Comparison of ENCODE assay signal across 25 cellular contexts in genomic region chr6:99187429-99187828, GRCh38.
DNase-seq lines count a peak whose midpoint lies in the region; ATAC-seq and TF ChIP-seq lines count a peak whose summit lies in the region.
"Had no signal": no experiment of that assay in that cellular context is flagged by ENCODE, and none has a peak within 500 bp of the region (broad histone marks: within the 10 kb centered on the region; RNA-seq: fewer than 3 reads in every experiment).

No MANE protein-coding gene starts in this region.

- no peaks in the 10 kb centered on the region for H3K79me1 ChIP-seq in trophoblast cell (ENCODE audit: low read length)

- no peaks in the 10 kb centered on the region for H3K36me3 Mint-ChIP-seq in mesothelial cell of epicardium
- H3K36me3 Mint-ChIP-seq: naive B cell had no signal

- no peaks in the 10 kb centered on the region for H3K79me2 ChIP-seq in trophoblast cell (ENCODE audit: control insufficient read depth, insufficient read depth, low read length, poor library complexity)

- H3K9me3 Mint-ChIP-seq in mesothelial cell of epicardium = peaks cover 2% of the 10 kb centered on the region
- H3K9me3 Mint-ChIP-seq: activated CD4-positive, alpha-beta T cell treated with anti-CD3 and anti-CD28 coated beads, Interleukin-2, amount 10 ng/mL, durations not matched to agents 24 days and 14 days; central memory CD8-positive, alpha-beta T cell had no signal

- no peak overlapping the region for H2BK5ac ChIP-seq in trophoblast cell (ENCODE audit: low read depth, low read length, poor library complexity)

- H4K91ac ChIP-seq in trophoblast cell (ENCODE audit: low read depth, low read length) = no peak overlapping the region

- H2BK12ac ChIP-seq in trophoblast cell (ENCODE audit: low read length) = no peak overlapping the region

- 56 to 85% (median 60%) methylated on average over 2 of the region's 2 CpGs for WGBS in heart left ventricle, 4 donors
- WGBS in trophoblast cell (ENCODE audit: extremely low coverage, insufficient coverage, insufficient read length) = no CpG with 5 or more reads among the region's 2 CpGs

- H3K18ac ChIP-seq in trophoblast cell (ENCODE audit: low read length) = no peak overlapping the region

- DNase-seq in DMS53 (lab: John Stamatoyannopoulos, UW) = peak; percentile 7
- DNase-seq in DMS53 treated with DMSO at 0.1 percent for 48 hours (lab: John Stamatoyannopoulos, UW; ENCODE audit: unreplicated experiment) = no peak
- peak; percentile 39 for DNase-seq in NCI-H345 treated with DMSO at 0.1 percent for 48 hours (lab: John Stamatoyannopoulos, UW; ENCODE audit: unreplicated experiment)
- no peak for DNase-seq in heart left ventricle
- DNase-seq in renal cortical epithelial cell (ENCODE audit: low read depth) = peak; percentile 48
- DNase-seq in trophoblast cell = no peak
- DNase-seq in GOT3 (lab: John Stamatoyannopoulos, UW) = no peak
- no peak for DNase-seq in mesothelial cell of epicardium (ENCODE audit: low spot score in 2 of 2, unreplicated experiment in 2 of 2)
- DNase-seq: 8988T; activated CD4-positive, alpha-beta T cell treated with anti-CD3 and anti-CD28 coated beads, Interleukin-2, amount 10 ng/mL, durations not matched to agents 24 days and 14 days; activated CD8-positive, alpha-beta memory T cell treated with anti-CD3 and anti-CD28 coated beads, Interleukin-2, amount 50 U/mL, for 48 hours; activated gamma-delta T cell treated with Interleukin-2 at 50 U/mL for 16 hours; Caco-2; esophagus squamous epithelium; naive B cell; NCI-H1048; NCI-H2171 treated with DMSO at 0.1 percent for 48 hours; NK-92 treated with Interleukin-12 subunit alpha and Interleukin-12 subunit beta, amount 100 ng/mL, for 24 hours; RPMI8226; stimulated activated CD4-positive, alpha-beta T cell treated with anti-CD3 and anti-CD28 coated beads, Interleukin-1b, Interleukin-23, amount 100 ng/mL, for 48 hours; stimulated activated naive CD4-positive, alpha-beta T cell treated with Interleukin-2 at 50 U/mL for 16 hours; upper lobe of left lung had no signal

- no peak overlapping the region for H3K9ac ChIP-seq in trophoblast cell (ENCODE audit: low read length)
- H3K9ac ChIP-seq: KMS-11 had no signal

- H3K4me1 Mint-ChIP-seq in mesothelial cell of epicardium = no peaks in the 10 kb centered on the region
- H3K4me1 Mint-ChIP-seq: naive B cell had no signal

- no peak overlapping the region for H3K4me3 Mint-ChIP-seq in mesothelial cell of epicardium
- H3K4me3 Mint-ChIP-seq: activated CD4-positive, alpha-beta T cell treated with anti-CD3 and anti-CD28 coated beads, Interleukin-2, amount 10 ng/mL, durations not matched to agents 24 days and 14 days; B cell; central memory CD8-positive, alpha-beta T cell had no signal

- H3K23ac ChIP-seq in trophoblast cell (ENCODE audit: low read length) = no peak overlapping the region

- no peak overlapping the region for H3K27ac Mint-ChIP-seq in mesothelial cell of epicardium
- H3K27ac Mint-ChIP-seq: activated CD4-positive, alpha-beta T cell treated with anti-CD3 and anti-CD28 coated beads, Interleukin-2, amount 10 ng/mL, durations not matched to agents 24 days and 14 days; B cell; naive B cell had no signal

- H3K9me3 ChIP-seq in heart left ventricle = no peaks in the 10 kb centered on the region
- H3K9me3 ChIP-seq in trophoblast cell (ENCODE audit: insufficient read depth, low read depth, low read length) = peaks cover 1% of the 10 kb centered on the region
- H3K9me3 ChIP-seq: Caco-2, esophagus squamous epithelium, upper lobe of left lung had no signal

- H3K4me3 ChIP-seq in heart left ventricle = no peak overlapping the region
- no peak overlapping the region for H3K4me3 ChIP-seq in trophoblast cell (ENCODE audit: low read depth, low read length)
- H3K4me3 ChIP-seq: esophagus squamous epithelium, upper lobe of left lung had no signal

- peak overlapping the region in 1 of 12 donors; percentile 48 for H3K27ac ChIP-seq in heart left ventricle
- no peak overlapping the region for H3K27ac ChIP-seq in trophoblast cell (ENCODE audit: low read depth, low read length)
- H3K27ac ChIP-seq: esophagus squamous epithelium, KMS-11, upper lobe of left lung had no signal

- no peak for TF ChIP-seq POLR2A in heart left ventricle (IDR thresholded peaks at IDR 0.05)

- no peak overlapping the region for H3K14ac ChIP-seq in trophoblast cell (ENCODE audit: low read length)

- H2BK120ac ChIP-seq in trophoblast cell (ENCODE audit: insufficient read depth, low read length, poor library complexity) = no peak overlapping the region

- H4K8ac ChIP-seq in trophoblast cell (ENCODE audit: low read depth, low read length) = no peak overlapping the region

- TF ChIP-seq CTCF in heart left ventricle (IDR thresholded peaks at IDR 0.05) (no peak), mesothelial cell of epicardium (IDR thresholded peaks at IDR 0.05; ENCODE audit: unreplicated experiment) (no peak)

- H3K36me3 ChIP-seq in heart left ventricle (no peaks in the 10 kb centered on the region), trophoblast cell (ENCODE audit: control insufficient read depth in 1 of 2, insufficient read depth in 2 of 2, low read length in 2 of 2) (no peaks in the 10 kb centered on the region)
- H3K36me3 ChIP-seq: esophagus squamous epithelium, upper lobe of left lung had no signal

- H3K4me2 ChIP-seq in trophoblast cell (ENCODE audit: low read length) = no peak overlapping the region
- H3K4me2 ChIP-seq: KMS-11 had no signal

- peak; percentile 68 to 91 (median 84) for ATAC-seq in heart left ventricle

- H3K4me1 ChIP-seq in heart left ventricle (peaks cover 0 to 20% (median 0%) of the 10 kb centered on the region in 12 donors), trophoblast cell (ENCODE audit: control insufficient read depth in 1 of 2, insufficient read depth in 2 of 2, low read length in 2 of 2) (peaks cover 2 to 3% of the 10 kb centered on the region in 2 experiments)
- H3K4me1 ChIP-seq: Caco-2, esophagus squamous epithelium, upper lobe of left lung had no signal

- no peak overlapping the region for H4K12ac ChIP-seq in trophoblast cell (ENCODE audit: low read depth, low read length)

- no peak overlapping the region for H2AFZ ChIP-seq in trophoblast cell (ENCODE audit: insufficient read depth, low read length, poor library complexity)

- H2AK5ac ChIP-seq in trophoblast cell (ENCODE audit: low read length) = no peak overlapping the region

- no peak overlapping the region for H3K4ac ChIP-seq in trophoblast cell (ENCODE audit: low read depth, low read length)

- intact Hi-C loops in heart left ventricle (cut with DNase I) = no loop called here

- H3K27me3 ChIP-seq in heart left ventricle (no peaks in the 10 kb centered on the region), trophoblast cell (ENCODE audit: insufficient read depth, low read length) (no peaks in the 10 kb centered on the region)
- H3K27me3 ChIP-seq: upper lobe of left lung had no signal

- H3K27me3 Mint-ChIP-seq in mesothelial cell of epicardium (ENCODE audit: low read depth) = peaks cover under 1% of the 10 kb centered on the region
- H3K27me3 Mint-ChIP-seq: activated CD4-positive, alpha-beta T cell treated with anti-CD3 and anti-CD28 coated beads, Interleukin-2, amount 10 ng/mL, durations not matched to agents 24 days and 14 days had no signal

Comparison
In these comparisons a context has a peak if more than half of its experiments do, and no peak if none do; other contexts are left out.
1. DNase-seq: peak in DMS53 (single experiment), NCI-H345 treated with DMSO at 0.1 percent for 48 hours (single experiment) and renal cortical epithelial cell (single experiment); none in DMS53 treated with DMSO at 0.1 percent for 48 hours (single experiment), heart left ventricle (0 of 5), trophoblast cell (0 of 2), GOT3 (single experiment) and mesothelial cell of epicardium (0 of 2).